ENCODE assay signal across 20 cellular contexts in the genomic region with DNA sequence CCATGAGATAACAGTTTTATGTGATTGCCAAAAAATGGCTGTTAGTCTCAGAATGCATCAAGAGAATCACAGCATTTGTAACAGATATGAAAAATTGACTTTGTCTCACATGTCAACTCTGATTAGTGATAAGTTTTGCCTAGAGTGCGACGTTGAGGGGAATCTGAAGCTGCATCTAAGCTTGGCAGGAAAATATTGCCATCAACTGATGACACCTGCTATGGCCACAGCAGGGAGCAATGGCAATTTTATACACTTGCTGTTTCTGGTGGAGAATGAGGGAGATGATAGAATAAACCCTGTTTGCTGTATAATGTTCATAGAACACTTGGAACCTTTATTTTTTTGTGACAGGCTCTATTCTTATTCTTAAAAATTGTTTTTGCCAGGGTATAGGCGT.
"Had no signal": no experiment of that assay in that cellular context is flagged by ENCODE, and none has a peak within 500 bp of the region (broad histone marks: within the 10 kb centered on the region; RNA-seq: fewer than 3 reads in every experiment).

No MANE protein-coding gene starts in this region.

- H3K9ac ChIP-seq: SK-N-SH had no signal

- ATAC-seq: HepG2, T-cell had no signal

- H3K9me3 ChIP-seq: SK-N-SH had no signal

- DNase-seq: IMR-90, Karpas-422, KG1, MM.1S, NCI-H1092 treated with DMSO at 0.1 percent for 48 hours, NCI-H1436, NCI-H187, NCI-H2029, NCI-H2081 treated with DMSO at 0.1 percent for 48 hours, NCI-H345, NCI-H446 treated with DMSO at 0.1 percent for 48 hours, NCI-H510A treated with DMSO at 0.1 percent for 48 hours, NCI-H526, NCI-H82, SHP77, SK-N-SH, SW 1271, T-cell had no signal

- H3K27ac ChIP-seq: RWPE1 had no signal

- H3K4me2 ChIP-seq: SK-N-SH had no signal
